In the genomic region with DNA sequence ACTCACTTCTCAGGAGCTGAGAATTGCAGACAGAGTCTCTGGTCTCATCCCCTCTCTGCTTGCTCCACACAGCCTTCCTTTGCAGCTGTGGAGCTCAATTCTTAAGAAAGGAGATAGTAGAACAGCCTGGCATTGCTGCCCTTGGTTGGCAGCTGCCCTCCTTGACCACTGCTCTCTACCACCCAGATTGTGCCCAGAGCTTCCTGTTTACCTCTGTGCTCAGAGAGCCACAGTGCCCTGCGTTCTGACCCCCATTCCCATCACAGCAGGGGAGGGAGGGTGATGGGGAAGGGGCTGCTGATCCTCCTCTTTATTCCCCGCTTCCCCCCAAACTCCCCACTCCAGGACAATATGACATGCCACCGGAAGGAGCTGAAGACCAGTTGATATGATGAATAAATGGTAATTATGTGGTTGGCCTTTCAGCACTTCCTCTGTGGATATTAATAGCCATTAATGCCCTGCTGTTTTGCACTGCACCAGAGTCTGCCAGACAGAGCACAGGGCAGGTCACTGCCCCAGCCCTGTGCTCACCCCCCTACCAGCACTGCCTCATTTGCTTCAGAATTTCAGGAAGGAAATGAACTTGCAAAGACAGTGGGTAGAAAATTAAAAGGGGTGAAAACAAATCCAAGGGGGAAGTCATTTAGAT, we compare ENCODE assay signal across 12 cellular contexts.
DNase-seq lines count a peak whose midpoint lies in the region; ATAC-seq, FAIRE-seq and TF ChIP-seq lines count a peak whose summit lies in the region.
"Had no signal": no experiment of that assay in that cellular context is flagged by ENCODE, and none has a peak within 500 bp of the region (broad histone marks: within the 10 kb centered on the region; RNA-seq: fewer than 3 reads in every experiment).

No MANE protein-coding gene starts in this region.

- H3K9me3 Mint-ChIP-seq in activated T-cell treated with anti-CD3 and anti-CD28 coated beads, Interleukin-2, amount 50 U/mL, for 72 hours, result peaks cover 6 to 8% of the 10 kb centered on the region in 2 donors
- no peaks in the 10 kb centered on the region for H3K9me3 Mint-ChIP-seq in osteocyte (ENCODE audit: unreplicated experiment)

- no peak overlapping the region for H3K27ac Mint-ChIP-seq in activated T-cell treated with anti-CD3 and anti-CD28 coated beads, Interleukin-2, amount 50 U/mL, for 72 hours
- no peak overlapping the region for H3K27ac Mint-ChIP-seq in osteocyte (ENCODE audit: unreplicated experiment)
- H3K27ac Mint-ChIP-seq: T-helper 1 cell treated with Interleukin-12 subunit alpha and Interleukin-12 subunit beta and Interleukin-4 antibody, amounts not matched to agents 30 μg/mL and 1 μg/mL, for 36 hours had no signal

- H3K4me3 Mint-ChIP-seq in activated T-cell treated with anti-CD3 and anti-CD28 coated beads, Interleukin-2, amount 50 U/mL, for 72 hours, result no peak overlapping the region
- no peak overlapping the region for H3K4me3 Mint-ChIP-seq in osteocyte (ENCODE audit: unreplicated experiment)
- H3K4me3 Mint-ChIP-seq: T-helper 1 cell treated with Interleukin-12 subunit alpha and Interleukin-12 subunit beta and Interleukin-4 antibody, amounts not matched to agents 30 μg/mL and 1 μg/mL, for 36 hours had no signal

- peak; percentile 28 for ATAC-seq in HG03066 (IDR thresholded peaks at IDR 0.05; ENCODE audit: low read depth, unreplicated experiment)
- peak; percentile 84 for ATAC-seq in sciatic nerve
- no peak for ATAC-seq in esophagus mucosa
- ATAC-seq in activated T-cell treated with anti-CD3 and anti-CD28 coated beads, Interleukin-2, amount 50 U/mL, for 72 hours (replicated peaks in 1 of 2), result no peak

- no peak for DNase-seq in GM19239 (ENCODE audit: insufficient read length, low spot score)
- peak; percentile 52 for DNase-seq in RPMI7951 (ENCODE audit: low read depth)
- no peak for DNase-seq in sciatic nerve (ENCODE audit: low spot score)
- DNase-seq in activated T-cell treated with anti-CD3 and anti-CD28 coated beads, Interleukin-2, amount 50 U/mL, for 72 hours, result no peak
- DNase-seq in NCI-H1092 (lab: John Stamatoyannopoulos, UW), result no peak
- DNase-seq in osteocyte (ENCODE audit: extremely low spot score, unreplicated experiment), result no peak
- DNase-seq: GDM1, NCI-H1930, ovary had no signal

- peaks cover 52% of the 10 kb centered on the region for H3K27me3 Mint-ChIP-seq in activated T-cell treated with anti-CD3 and anti-CD28 coated beads, Interleukin-2, amount 50 U/mL, for 72 hours (ENCODE audit: low read depth)
- peaks cover 27% of the 10 kb centered on the region for H3K27me3 Mint-ChIP-seq in osteocyte (ENCODE audit: unreplicated experiment)

- intact Hi-C loops in sciatic nerve (cut with DNase I), result no loop called here

- FAIRE-seq in GM19239 (lab: Jason Lieb, UNC), result peak; percentile 89

- no peaks in the 10 kb centered on the region for H3K36me3 Mint-ChIP-seq in activated T-cell treated with anti-CD3 and anti-CD28 coated beads, Interleukin-2, amount 50 U/mL, for 72 hours (ENCODE audit: insufficient read depth in 2 of 2)
- no peaks in the 10 kb centered on the region for H3K36me3 Mint-ChIP-seq in osteocyte (ENCODE audit: unreplicated experiment)

- H3K4me1 Mint-ChIP-seq in activated T-cell treated with anti-CD3 and anti-CD28 coated beads, Interleukin-2, amount 50 U/mL, for 72 hours (ENCODE audit: low read depth), result peaks cover 11% of the 10 kb centered on the region
- peaks cover 18% of the 10 kb centered on the region for H3K4me1 Mint-ChIP-seq in osteocyte (ENCODE audit: unreplicated experiment)

- TF ChIP-seq CTCF in osteocyte (IDR thresholded peaks at IDR 0.05), result no peak

Comparison
In these comparisons a context has a peak if more than half of its experiments do, and no peak if none do; other contexts are left out.
1. ATAC-seq: peak in HG03066 (single experiment) and sciatic nerve (single experiment); none in esophagus mucosa (single experiment) and activated T-cell treated with anti-CD3 and anti-CD28 coated beads, Interleukin-2, amount 50 U/mL, for 72 hours (0 of 2).